ENCODE assay signal across 7 cellular contexts in the genomic region with DNA sequence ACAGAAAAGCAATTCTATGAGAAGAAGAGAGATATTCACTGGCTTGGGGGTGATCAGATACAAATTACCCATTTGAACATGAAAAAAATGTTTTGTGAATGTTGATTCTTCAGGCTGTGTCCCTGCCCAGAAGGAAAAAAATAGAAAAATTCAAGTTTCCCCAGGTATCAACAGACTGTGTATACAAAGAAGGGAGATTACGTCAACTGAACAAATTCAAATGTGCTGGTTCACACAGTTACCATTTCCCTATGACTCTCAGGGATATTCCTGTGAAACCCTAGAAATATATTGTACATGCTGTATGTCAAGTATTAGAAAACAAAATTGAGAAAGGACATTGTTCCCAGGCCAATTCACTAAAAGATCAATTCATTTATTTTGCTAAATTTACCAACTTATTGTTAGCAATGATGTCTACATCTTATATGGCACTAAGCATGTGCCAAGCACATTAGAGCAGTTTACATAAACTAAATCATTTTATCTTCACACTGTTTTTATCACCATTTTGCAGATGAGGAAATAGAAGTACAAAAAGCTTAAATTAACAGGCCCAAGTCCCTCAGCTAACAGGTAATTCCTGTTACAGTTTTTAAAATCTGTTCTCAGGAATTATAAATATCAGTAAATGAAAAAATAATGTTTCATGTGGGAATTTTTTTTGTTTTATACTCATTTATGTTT.
"Had no signal": no experiment of that assay in that cellular context is flagged by ENCODE, and none has a peak within 500 bp of the region (broad histone marks: within the 10 kb centered on the region; RNA-seq: fewer than 3 reads in every experiment).

No MANE protein-coding gene starts in this region.

- H3K4me1 Mint-ChIP-seq: IgD-negative memory B cell had no signal

- H3K4me3 ChIP-seq: K562 had no signal

- ATAC-seq: HepG2, K562 had no signal

- H3K4me3 Mint-ChIP-seq: IgD-negative memory B cell had no signal

- FAIRE-seq: HepG2, HTR-8/SVneo, K562 had no signal

- H3K27ac Mint-ChIP-seq: IgD-negative memory B cell had no signal

- H3K27ac ChIP-seq: HL-60 had no signal

- H3K27me3 Mint-ChIP-seq: IgD-negative memory B cell had no signal

- DNase-seq: IMR-90, KBM-7 had no signal
